12 cellular contexts compared by ENCODE assay signal in the genomic region with DNA sequence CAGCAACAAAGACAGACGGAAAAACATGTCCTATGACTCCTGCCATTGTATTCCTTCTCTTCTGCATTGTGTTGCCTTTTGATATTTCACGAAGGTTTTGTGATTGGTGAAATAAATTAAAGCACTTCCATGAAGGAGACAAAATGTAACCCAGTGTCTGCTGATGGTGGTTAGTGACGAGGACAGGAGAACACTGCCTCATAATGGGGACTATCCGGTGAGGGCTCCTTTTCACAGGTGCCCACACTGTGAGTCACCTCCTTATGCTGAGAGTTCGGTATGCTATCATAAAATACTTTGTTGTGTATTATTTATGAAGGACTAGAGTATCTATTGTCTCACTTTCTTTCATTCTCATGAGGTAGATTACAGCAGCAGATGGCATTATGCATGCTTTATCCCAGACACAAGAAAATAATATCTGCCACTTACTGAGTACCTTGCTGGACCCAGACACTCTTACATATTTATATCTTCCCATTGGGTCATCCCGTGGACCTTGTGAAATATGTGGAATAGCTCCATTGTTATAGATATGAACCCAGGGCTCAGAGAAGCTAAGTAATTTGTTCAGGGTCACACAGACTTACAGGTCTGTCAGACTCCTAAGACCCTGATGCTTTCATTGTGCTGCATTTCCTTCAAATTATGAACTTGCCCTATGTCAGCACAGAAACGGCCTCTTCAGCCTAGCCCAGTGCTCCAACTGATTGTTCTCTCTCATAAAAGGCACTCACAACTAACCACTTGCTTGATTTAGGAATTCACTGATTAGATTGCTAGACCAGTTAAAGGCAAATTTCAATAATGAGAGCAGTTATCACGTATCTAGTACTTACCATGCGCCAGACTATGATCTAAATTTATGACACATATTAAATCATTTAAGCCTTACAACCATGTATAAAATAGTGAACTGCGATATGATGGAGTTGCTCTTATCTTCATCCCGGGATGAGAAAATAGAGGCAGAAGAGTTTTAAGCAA. TPM values are rescaled to one million over a fixed set of nuclear protein-coding genes. Genes with fewer than 3 reads are reported as not detected.
DNase-seq lines count a peak whose midpoint lies in the region; ATAC-seq, FAIRE-seq and TF ChIP-seq lines count a peak whose summit lies in the region.
"Had no signal": no experiment of that assay in that cellular context is flagged by ENCODE, and none has a peak within 500 bp of the region (broad histone marks: within the 10 kb centered on the region; RNA-seq: fewer than 3 reads in every experiment).

No MANE protein-coding gene starts in this region.

- H4K5ac ChIP-seq in H9 (ENCODE audit: insufficient read length, low read depth, low read length): no peak overlapping the region

- H2BK15ac ChIP-seq in H9 (ENCODE audit: low read depth, low read length): no peak overlapping the region

- H3K4me3 Mint-ChIP-seq in H9: no peak overlapping the region

- H3K23ac ChIP-seq in H9 (ENCODE audit: insufficient read length, low read depth, low read length): no peak overlapping the region

- H3K9me3 ChIP-seq in H9 (ENCODE audit: control insufficient read depth, low read depth, low read length): no peaks in the 10 kb centered on the region
- H3K9me3 ChIP-seq in GM12878 (replicated peaks; ENCODE audit: control insufficient read depth, insufficient read depth, low read length): no peaks in the 10 kb centered on the region
- no peaks in the 10 kb centered on the region for H3K9me3 ChIP-seq in right atrium auricular region
- H3K9me3 ChIP-seq in subcutaneous abdominal adipose tissue (ENCODE audit: control insufficient read depth in 5 of 5, low read length in 5 of 5): no peaks in the 10 kb centered on the region
- H3K9me3 ChIP-seq: transverse colon had no signal

- intact Hi-C loops in GM12878 (cut with micrococcal nuclease; ENCODE audit: unreplicated experiment): no loop called here

- no peak overlapping the region for H3K56ac ChIP-seq in H9 (ENCODE audit: insufficient read length, low read depth, low read length)

- H3K4me1 ChIP-seq in H9 (ENCODE audit: insufficient read depth, low read length): peaks cover 2% of the 10 kb centered on the region; the same call in 1 of the 2 replicates
- H3K4me1 ChIP-seq in GM12878 (ENCODE audit: control insufficient read depth, insufficient read depth, low read length): no peaks in the 10 kb centered on the region
- H3K4me1 ChIP-seq in right atrium auricular region: peaks cover 3 to 13% of the 10 kb centered on the region in 2 donors
- peaks cover 0 to 13% (median 2%) of the 10 kb centered on the region in 5 donors for H3K4me1 ChIP-seq in subcutaneous abdominal adipose tissue (ENCODE audit: control insufficient read depth in 5 of 5, insufficient read depth in 5 of 5, low read length in 5 of 5)
- H3K4me1 ChIP-seq: transverse colon had no signal

- H3K4me3 ChIP-seq in GM12878: no peak overlapping the region
- H3K4me3 ChIP-seq in right atrium auricular region: no peak overlapping the region
- H3K4me3 ChIP-seq in subcutaneous abdominal adipose tissue (ENCODE audit: low read depth in 1 of 5, low read length in 5 of 5): no peak overlapping the region
- H3K4me3 ChIP-seq: transverse colon had no signal

- no peak overlapping the region for H3T11ph ChIP-seq in H9 (ENCODE audit: low read length)

- no peak overlapping the region for H3K14ac ChIP-seq in H9 (ENCODE audit: insufficient read depth, low read length)

- no peak overlapping the region for H3K18ac ChIP-seq in H9 (ENCODE audit: insufficient read length, low read depth, low read length)

- H3K27me3 ChIP-seq in H9 (ENCODE audit: insufficient read depth, low read length) (no peaks in the 10 kb centered on the region), GM12878 (replicated peaks in 1 of 2; ENCODE audit: control insufficient read depth in 2 of 2, insufficient read depth in 2 of 2, low read length in 1 of 2) (no peaks in the 10 kb centered on the region), right atrium auricular region (no peaks in the 10 kb centered on the region), subcutaneous abdominal adipose tissue (ENCODE audit: control insufficient read depth in 5 of 5, insufficient read depth in 4 of 5, low read length in 5 of 5) (peaks cover 0 to 7% (median 0%) of the 10 kb centered on the region in 5 donors)
- H3K27me3 ChIP-seq: transverse colon had no signal

- RAD21 ChIA-PET in GM12878 (lab: Charles Lee; ENCODE audit: unreplicated experiment): interaction anchor here (0.9 to 6.0 kb wide), 10 partner anchors 9 to 262 kb away, joined by 3 to 38 read pairs (median 3); no protein-coding TSS in a partner anchor

- no peak overlapping the region for H2BK5ac ChIP-seq in H9 (ENCODE audit: insufficient read length, low read length)

- H4K8ac ChIP-seq in H9 (replicated peaks; ENCODE audit: insufficient read length, low read depth, low read length): no peak overlapping the region

- no CpG with 5 or more reads among the region's 11 CpGs for WGBS in H9 (ENCODE audit: extremely low coverage, insufficient read length, low lambda C conversion rate)
- WGBS in GM12878 (ENCODE audit: insufficient coverage, insufficient replicate concordance, low lambda C conversion rate, missing lambda C conversion rate): 18% methylated on average over 11 of the region's 11 CpGs

- DNase-seq in H9: no peak
- DNase-seq in GM12878 (ENCODE audit: low read depth, low spot score): no peak
- DNase-seq in right atrium auricular region (ENCODE audit: low spot score): no peak
- no peak for DNase-seq in cerebellar cortex (ENCODE audit: low spot score)
- DNase-seq in NCI-H1092 (lab: John Stamatoyannopoulos, UW): no peak
- no peak for DNase-seq in NCI-H2029 (lab: John Stamatoyannopoulos, UW)
- DNase-seq: NCI-H2107, posterior cingulate gyrus, T1000, transverse colon had no signal

- POLR2A ChIA-PET in GM12878 (lab: Charles Lee): interaction anchor here (0.6 to 3.2 kb wide), 8 partner anchors 9 to 33 kb away, joined by 3 to 14 read pairs (median 3); no protein-coding TSS in a partner anchor

- TF ChIP-seq CTCF in H9 (conservative IDR thresholded peaks at IDR 0.05) (no peak), GM12878 (IDR thresholded peaks at IDR 0.05 in 2 of 3, conservative IDR thresholded peaks at IDR 0.05 in 1 of 3; ENCODE audit: control insufficient read depth in 2 of 3, extremely low read depth in 1 of 3, insufficient read depth in 1 of 3, low read depth in 3 of 3, low read length in 3 of 3) (no peak), right atrium auricular region (IDR thresholded peaks at IDR 0.05) (no peak)

- H3K36me3 ChIP-seq in GM12878 (ENCODE audit: control insufficient read depth in 2 of 2, insufficient read depth in 2 of 2, low read length in 1 of 2) (no peaks in the 10 kb centered on the region), right atrium auricular region (no peaks in the 10 kb centered on the region), subcutaneous abdominal adipose tissue (ENCODE audit: control insufficient read depth in 5 of 5, insufficient read depth in 5 of 5, low read length in 5 of 5) (no peaks in the 10 kb centered on the region)
- H3K36me3 ChIP-seq: transverse colon had no signal

- no peak overlapping the region for H2BK12ac ChIP-seq in H9 (ENCODE audit: insufficient read length, low read depth, low read length)

- no TSS peak for BruUV-seq in GM12878 (replicated peaks; lab: Mats Ljungman, UMichigan)

- no peak for TF ChIP-seq RAD21 in GM12878 (IDR thresholded peaks at IDR 0.05; ENCODE audit: insufficient read depth, low read depth, low read length)

- H3K4me1 Mint-ChIP-seq in H9: peaks cover 59% of the 10 kb centered on the region in 2 experiments

- H3K27ac ChIP-seq in H9 (ENCODE audit: insufficient read length, low read depth, low read length): peak overlapping the region; percentile 26
- H3K27ac ChIP-seq in GM12878 (ENCODE audit: control insufficient read depth, insufficient read depth): no peak overlapping the region
- peak overlapping the region; percentile 56 to 77 for H3K27ac ChIP-seq in right atrium auricular region
- H3K27ac ChIP-seq in subcutaneous abdominal adipose tissue (ENCODE audit: low read depth, low read length): peak overlapping the region; percentile 66

- peak overlapping the region; percentile 71 to 88 (median 81) for H3K27ac Mint-ChIP-seq in H9

- no peak overlapping the region for H2BK120ac ChIP-seq in H9 (ENCODE audit: low read depth, low read length, poor library complexity, severe bottlenecking)

- peaks cover 3% of the 10 kb centered on the region; the same call in 1 of the 2 replicates for H3K79me2 ChIP-seq in H9 (ENCODE audit: insufficient read depth, low read length)
- no peaks in the 10 kb centered on the region for H3K79me2 ChIP-seq in GM12878 (ENCODE audit: control insufficient read depth, insufficient read depth, low read length)

- H4K20me1 ChIP-seq in H9 (ENCODE audit: control insufficient read depth, insufficient read depth, insufficient read length): no peaks in the 10 kb centered on the region
- no peaks in the 10 kb centered on the region for H4K20me1 ChIP-seq in GM12878 (ENCODE audit: control insufficient read depth, insufficient read depth)

- no peak overlapping the region for H3K4me2 ChIP-seq in H9 (ENCODE audit: insufficient read depth, insufficient read length, low read length)
- H3K4me2 ChIP-seq in GM12878 (ENCODE audit: control insufficient read depth, insufficient read depth): no peak overlapping the region

- H4K91ac ChIP-seq in H9 (ENCODE audit: insufficient read length, low read depth, low read length): no peak overlapping the region

- H3K9me3 Mint-ChIP-seq in H9: no peaks in the 10 kb centered on the region

- no peaks in the 10 kb centered on the region for H3K23me2 ChIP-seq in H9 (ENCODE audit: insufficient read length, low read depth, low read length, poor library complexity, severe bottlenecking)

- no peak overlapping the region for H3K4ac ChIP-seq in H9 (ENCODE audit: low read depth, low read length)

- peak; percentile 73 for ATAC-seq in GM12878
- no peak for ATAC-seq in GM21529 (IDR thresholded peaks at IDR 0.05; ENCODE audit: unreplicated experiment)

- FAIRE-seq in GM12878 (lab: Jason Lieb, UNC): no peak

- H3K27me3 Mint-ChIP-seq in H9 (ENCODE audit: low read depth): no peaks in the 10 kb centered on the region

- no peak for TF ChIP-seq EP300 in GM12878 (IDR thresholded peaks at IDR 0.05; ENCODE audit: borderline replicate concordance in 1 of 2, control insufficient read depth in 1 of 2, low read depth in 2 of 2, low read length in 2 of 2)

- SMC1A ChIA-PET in GM12878 (lab: Charles Lee; ENCODE audit: uncharacterized antibody, unreplicated experiment): interaction anchor here (0.7 to 6.4 kb wide), 8 partner anchors 9 to 260 kb away, joined by 3 to 49 read pairs (median 4); a partner anchor contains a TSS

- TF ChIP-seq POLR2A in GM12878 (IDR thresholded peaks at IDR 0.05; ENCODE audit: low read depth, low read length): no peak

- no peak overlapping the region for H3K9ac ChIP-seq in H9 (ENCODE audit: extremely low read depth, insufficient read length, low read length)
- no peak overlapping the region for H3K9ac ChIP-seq in GM12878 (ENCODE audit: control insufficient read depth, insufficient read depth, low read length)
- H3K9ac ChIP-seq in subcutaneous abdominal adipose tissue (ENCODE audit: low read length in 5 of 5): no peak overlapping the region

- no peak overlapping the region for H2AK5ac ChIP-seq in H9 (ENCODE audit: insufficient read length, low read length)

- peaks cover 4% of the 10 kb centered on the region for H3K79me1 ChIP-seq in H9 (ENCODE audit: insufficient read depth, low read depth, low read length, poor library complexity, severe bottlenecking)

- in situ Hi-C loops in GM12878 (cut with MboI): no loop called here

- CTCF ChIA-PET in GM12878 (lab: Yijun Ruan, JAX): interaction anchor here (0.7 to 2.6 kb wide), 5 partner anchors 9 to 51 kb away, joined by 3 to 10 read pairs (median 3); no protein-coding TSS in a partner anchor

- H3K36me3 Mint-ChIP-seq in H9 (ENCODE audit: insufficient read depth in 1 of 3, low read depth in 3 of 3): peaks cover 2 to 24% (median 16%) of the 10 kb centered on the region in 3 experiments; a peak in 5 of 7 replicates

- no peak overlapping the region for H2BK20ac ChIP-seq in H9 (ENCODE audit: low read depth, low read length, poor library complexity, severe bottlenecking)

- H2AFZ ChIP-seq in H9 (ENCODE audit: low read length): no peak overlapping the region
- no peak overlapping the region for H2AFZ ChIP-seq in GM12878 (ENCODE audit: control insufficient read depth, low read depth, low read length)

RNA-seq across cellular contexts. Expression of a gene that starts 31.2 kb away (rescaled TPM):
- total RNA-seq in H9 (2021) (315 TPM in 2 replicates), GM12878 (2014; rRNA removed) (178 and 201 TPM in 2 replicates), GM12878 (2014; rRNA removed; fragmentation: Illumina TruSeq; extraction: Trizol) (231 TPM in 2 replicates), GM12878 (2021) (161 and 164 TPM in 2 replicates), right atrium auricular region (10 to 100 TPM; 33.4 to 40.1 TPM)
- 27.8 and 30.3 TPM in 2 replicates for total RNA-seq in GM12878 (2013; cell fraction: nucleolus; rRNA removed)
- polyA plus RNA-seq in GM12878 (2011; ENCODE audit: low read depth): 7.4 TPM
- polyA plus RNA-seq in GM12878 (2011; rRNA removed) (47.6 and 83.4 TPM in 2 replicates), GM12878 (2014; fragmentation: Illumina TruSeq; extraction: Trizol) (233 and 285 TPM in 2 replicates), GM12878 (2014; fragmentation: Nextera tagmentation; extraction: Ambion mirVana) (100 to 1,000 TPM; 122 to 169 TPM), GM12878 (2014; rRNA removed) (119 and 130 TPM in 2 replicates), GM12878 (2016; fragmentation: Nextera tagmentation; extraction: Ambion mirVana) (100 to 1,000 TPM; 227 to 236 TPM)
- polyA plus RNA-seq in GM12878 (2011; cell fraction: cytosol; rRNA removed): 16.3 and 22.1 TPM in 2 replicates
- polyA plus RNA-seq in GM12878 (2011; cell fraction: nucleus; rRNA removed): 14.2 and 21.5 TPM in 2 replicates
- polyA plus RNA-seq in GM12878 (2012): 8.4 and 13.8 TPM in 2 replicates
- 23.6 and 41.0 TPM in 2 replicates for polyA minus RNA-seq in GM12878 (2011; rRNA and poly(A)+ RNA removed)
- polyA minus RNA-seq in GM12878 (2011; cell fraction: cytosol; rRNA and poly(A)+ RNA removed): 10.6 and 18.0 TPM in 2 replicates
- polyA minus RNA-seq in GM12878 (2011; cell fraction: nucleus; rRNA and poly(A)+ RNA removed): 3.4 and 5.9 TPM in 2 replicates
